ENCODE assay signal across 14 cellular contexts in genomic region chr16:2465653-2466415, GRCh38. TPM values are rescaled to one million over a fixed set of nuclear protein-coding genes. Genes with fewer than 3 reads are reported as not detected.
A peak's percentile ranks its signal among the peaks of the same experiment; 100 is the strongest.
DNase-seq lines count a peak whose midpoint lies in the region; ATAC-seq and TF ChIP-seq lines count a peak whose summit lies in the region.
"Had no signal": no experiment of that assay in that cellular context is flagged by ENCODE, and none has a peak within 500 bp of the region (broad histone marks: within the 10 kb centered on the region; RNA-seq: fewer than 3 reads in every experiment).

No MANE protein-coding gene starts in this region.

- no peaks in the 10 kb centered on the region for H3K9me3 ChIP-seq in SJCRH30 (replicated peaks)

- H3K9me2 ChIP-seq in GM23338 (ENCODE audit: insufficient read depth) = no peaks in the 10 kb centered on the region

- intact Hi-C loops in CD14-positive monocyte (cut with micrococcal nuclease) = loop anchor here in 1 of 2 donors (5.0 kb wide), 1 partner anchor 36 kb away; no protein-coding TSS in a partner anchor

- H2AFZ ChIP-seq in GM23338 = no peak overlapping the region

- peaks cover 20% of the 10 kb centered on the region for H3F3A ChIP-seq in GM23338 (replicated peaks; ENCODE audit: low read depth)

- H3K4me1 ChIP-seq in GM23338 (ENCODE audit: insufficient read depth) (peaks cover 17% of the 10 kb centered on the region), SJCRH30 (peaks cover 33% of the 10 kb centered on the region)

- H3K27ac Mint-ChIP-seq in CD14-positive monocyte = no peak overlapping the region
- H3K27ac Mint-ChIP-seq in GM23338 = no peak overlapping the region
- H3K27ac Mint-ChIP-seq: stimulated activated effector memory CD8-positive, alpha-beta T cell treated with anti-CD3 and anti-CD28 coated beads, Interleukin-12 subunit alpha, Interleukin-12 subunit beta, amount 100 ng/mL, for 72 hours had no signal

- peak; percentile 32 for TF ChIP-seq CTCF in CD14-positive monocyte (IDR thresholded peaks at IDR 0.05)
- peak; percentile 55 to 70 for TF ChIP-seq CTCF in GM23338 (conservative IDR thresholded peaks at IDR 0.05; ENCODE audit: low read depth in 2 of 2)

- H3K27me3 Mint-ChIP-seq in CD14-positive monocyte (ENCODE audit: low read depth in 3 of 3) (peaks cover 39 to 48% (median 44%) of the 10 kb centered on the region in 3 donors), GM23338 (ENCODE audit: insufficient read depth, low read depth, poor library complexity) (peaks cover 32% of the 10 kb centered on the region)

- H3K4me1 Mint-ChIP-seq in CD14-positive monocyte = peaks cover 24% of the 10 kb centered on the region
- peaks cover 12% of the 10 kb centered on the region for H3K4me1 Mint-ChIP-seq in GM23338

- H3K27me3 ChIP-seq in GM23338 (ENCODE audit: insufficient read depth) (peaks cover 30% of the 10 kb centered on the region), SJCRH30 (no peaks in the 10 kb centered on the region)

- H3K4me3 ChIP-seq in GM23338 = no peak overlapping the region
- no peak overlapping the region for H3K4me3 ChIP-seq in SJCRH30

- H3K4me2 ChIP-seq in GM23338 = no peak overlapping the region

- ATAC-seq in GM23338 (peak; percentile 21), HG03521 (IDR thresholded peaks at IDR 0.05; ENCODE audit: unreplicated experiment) (no peak)
- ATAC-seq: stimulated activated effector memory CD8-positive, alpha-beta T cell treated with anti-CD3 and anti-CD28 coated beads, Interleukin-12 subunit alpha, Interleukin-12 subunit beta, amount 100 ng/mL, for 72 hours had no signal

- no peaks in the 10 kb centered on the region; the same call in 1 of the 2 replicates for H4K20me1 ChIP-seq in GM23338 (replicated peaks; ENCODE audit: insufficient read depth)

- H3K79me2 ChIP-seq in GM23338 (replicated peaks; ENCODE audit: insufficient read depth) = peaks cover 11% of the 10 kb centered on the region

- H3K4me3 Mint-ChIP-seq in CD14-positive monocyte (no peak overlapping the region), GM23338 (no peak overlapping the region)

- DNase-seq in CD14-positive monocyte (ENCODE audit: low spot score) = no peak
- peak; percentile 75 for DNase-seq in GM23338 (ENCODE audit: low spot score)
- peak; percentile 28 to 40 for DNase-seq in SJCRH30
- peak; percentile 29 for DNase-seq in foreskin melanocyte
- DNase-seq in activated CD4-positive, alpha-beta T cell treated with anti-CD3 and anti-CD28 coated beads for 48 hours = no peak
- no peak for DNase-seq in NCI-H1092 treated with DMSO at 0.1 percent for 48 hours (lab: John Stamatoyannopoulos, UW)
- DNase-seq in NOMO-1 treated with DMSO at 0.1 percent for 48 hours (lab: John Stamatoyannopoulos, UW; ENCODE audit: unreplicated experiment) = no peak
- DNase-seq: activated naive CD4-positive, alpha-beta T cell; HCEC 1CT; NCI-H2081 treated with DMSO at 0.1 percent for 48 hours; Right ventricle myocardium superior had no signal

- H3K36me3 ChIP-seq in GM23338 (ENCODE audit: insufficient read depth) (no peaks in the 10 kb centered on the region), SJCRH30 (no peaks in the 10 kb centered on the region)

- H3K9me3 Mint-ChIP-seq in CD14-positive monocyte (peaks cover 0 to 7% (median 6%) of the 10 kb centered on the region in 7 donors), GM23338 (no peaks in the 10 kb centered on the region)
- H3K9me3 Mint-ChIP-seq: stimulated activated effector memory CD8-positive, alpha-beta T cell treated with anti-CD3 and anti-CD28 coated beads, Interleukin-12 subunit alpha, Interleukin-12 subunit beta, amount 100 ng/mL, for 72 hours had no signal

- H3K36me3 Mint-ChIP-seq in CD14-positive monocyte = peaks cover 5 to 8% of the 10 kb centered on the region in 2 donors
- H3K36me3 Mint-ChIP-seq in GM23338 (ENCODE audit: low read depth) = peaks cover 10% of the 10 kb centered on the region
- H3K36me3 Mint-ChIP-seq: stimulated activated effector memory CD8-positive, alpha-beta T cell treated with anti-CD3 and anti-CD28 coated beads, Interleukin-12 subunit alpha, Interleukin-12 subunit beta, amount 100 ng/mL, for 72 hours had no signal

- H3K27ac ChIP-seq in GM23338 (ENCODE audit: low read depth) (no peak overlapping the region), SJCRH30 (no peak overlapping the region)

TF ChIP-seq in GM23338, 12 proteins besides CTCF, POLR2A, EP300 and RAD21 (continues in another document):
- no peak for TF ChIP-seq ZNF114 (CRISPR knock-in tag; IDR thresholded peaks at IDR 0.05)
- no peak for TF ChIP-seq ETS1 (IDR thresholded peaks at IDR 0.05)
- no peak for TF ChIP-seq NANOG (IDR thresholded peaks at IDR 0.05; ENCODE audit: borderline replicate concordance)
- no peak for TF ChIP-seq ZNF331 (CRISPR knock-in tag; IDR thresholded peaks at IDR 0.05; ENCODE audit: low read depth)
- TF ChIP-seq STAT1 (IDR thresholded peaks at IDR 0.05; ENCODE audit: unreplicated experiment) = no peak

RNA-seq across cellular contexts. Expression of gene NTN3, which starts 5.3 kb away (rescaled TPM):
- polyA plus RNA-seq in CD14-positive monocyte (not detected), GM23338 (2016; fragmentation: Nextera tagmentation; extraction: Ambion mirVana) (0.10 TPM in 1 of 2 replicates, not detected in the other)
- 1.7 and 3.0 TPM in 2 replicates for total RNA-seq in GM23338 (2014; rRNA removed; shearing (Covaris generic))
- total RNA-seq in SJCRH30 (2014; rRNA removed; shearing (Covaris generic)) = 5.1 and 5.6 TPM in 2 replicates
- total RNA-seq: Daoy had no signal

RNA-seq across cellular contexts. Expression of gene TEDC2, which starts 5.9 kb away (rescaled TPM):
- polyA plus RNA-seq in CD14-positive monocyte (under 1 TPM in 1 of 2 donors, not detected in 1; 0.28 TPM), GM23338 (2016; fragmentation: Nextera tagmentation; extraction: Ambion mirVana) (50.2 and 50.6 TPM in 2 replicates)
- 86.5 and 98.9 TPM in 2 replicates for total RNA-seq in GM23338 (2014; rRNA removed; shearing (Covaris generic))
- 26.0 and 30.9 TPM in 2 replicates for total RNA-seq in SJCRH30 (2014; rRNA removed; shearing (Covaris generic))

RNA-seq across cellular contexts. Expression of gene TBC1D24, which starts 9.1 kb away (rescaled TPM):
- 1 to 10 TPM in 1 of 2 donors, under 1 TPM in 1; 0.76 to 2.1 TPM for polyA plus RNA-seq in CD14-positive monocyte
- 19.3 and 21.0 TPM in 2 replicates for total RNA-seq in GM23338 (2014; rRNA removed; shearing (Covaris generic))
- polyA plus RNA-seq in GM23338 (2016; fragmentation: Nextera tagmentation; extraction: Ambion mirVana) = 5.4 and 6.1 TPM in 2 replicates
- total RNA-seq in SJCRH30 (2014; rRNA removed; shearing (Covaris generic)) = 19.8 and 21.8 TPM in 2 replicates

RNA-seq across cellular contexts. Expression of gene CCNF, which starts 36.6 kb away (rescaled TPM):
- polyA plus RNA-seq in CD14-positive monocyte (under 1 TPM; 0.34 to 0.97 TPM), GM23338 (2016; fragmentation: Nextera tagmentation; extraction: Ambion mirVana) (21.2 and 24.5 TPM in 2 replicates)
- total RNA-seq in GM23338 (2014; rRNA removed; shearing (Covaris generic)) = 53.0 and 54.2 TPM in 2 replicates
- total RNA-seq in SJCRH30 (2014; rRNA removed; shearing (Covaris generic)) = 52.8 and 54.8 TPM in 2 replicates

RNA-seq across cellular contexts. Expression of gene ATP6V0C, which starts 47.9 kb away (rescaled TPM):
- polyA plus RNA-seq in CD14-positive monocyte (100 to 1,000 TPM; 176 to 187 TPM), GM23338 (2016; fragmentation: Nextera tagmentation; extraction: Ambion mirVana) (154 and 162 TPM in 2 replicates)
- 98.2 and 109 TPM in 2 replicates for total RNA-seq in GM23338 (2014; rRNA removed; shearing (Covaris generic))
- total RNA-seq in SJCRH30 (2014; rRNA removed; shearing (Covaris generic)) = 28.7 and 28.8 TPM in 2 replicates

Comparison
In these comparisons a context has a peak if more than half of its experiments do, and no peak if none do; other contexts are left out.
1. DNase-seq: peak in GM23338 (single experiment), SJCRH30 (2 of 2) and foreskin melanocyte (single experiment); none in CD14-positive monocyte (single experiment), activated CD4-positive, alpha-beta T cell treated with anti-CD3 and anti-CD28 coated beads for 48 hours (single experiment), NCI-H1092 treated with DMSO at 0.1 percent for 48 hours (single experiment) and NOMO-1 treated with DMSO at 0.1 percent for 48 hours (single experiment).